In the genomic region with DNA sequence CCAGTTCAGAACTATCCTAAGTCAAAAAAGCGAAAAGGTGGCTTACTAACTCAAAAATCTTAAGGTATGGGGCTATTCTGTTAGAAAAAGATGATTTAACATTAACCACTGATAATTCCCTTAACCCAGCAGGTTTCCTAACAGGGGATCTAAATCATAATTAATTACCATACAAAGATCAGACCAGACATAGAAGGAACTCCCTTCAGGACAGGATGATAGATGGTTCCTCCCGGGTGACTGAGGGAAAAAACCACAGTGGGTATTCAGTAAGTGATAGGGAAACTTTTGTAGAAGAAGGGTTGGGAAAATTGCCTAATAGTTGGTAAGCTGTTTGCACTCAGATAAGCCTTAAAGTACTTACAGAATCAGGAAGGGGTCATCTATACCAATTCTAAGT, we compare ENCODE assay signal across 7 cellular contexts. TPM values are rescaled to one million over a fixed set of nuclear protein-coding genes. Genes with fewer than 3 reads are reported as not detected.
DNase-seq lines count a peak whose midpoint lies in the region; ATAC-seq and TF ChIP-seq lines count a peak whose summit lies in the region.
"Not testable (repeated sequence)": the region's sequence is repeated elsewhere in the genome, so short reads cannot be mapped to it uniquely, and the experiment has no call there.

No MANE protein-coding gene starts in this region.

- not testable (repeated sequence) for H3K27me3 ChIP-seq in hepatocyte

- not testable (repeated sequence) for H4K20me1 ChIP-seq in hepatocyte (ENCODE audit: insufficient read depth, poor library complexity, severe bottlenecking)

- H3K4me3 Mint-ChIP-seq in activated B cell treated with CpG ODN at 0.5 μM for 24 hours = peak overlapping the region; percentile 77
- peak overlapping the region; percentile 62 for H3K4me3 Mint-ChIP-seq in natural killer cell treated with Interleukin-12 subunit alpha and Interleukin-12 subunit beta and Interleukin-15 and Interleukin-18, amount 100 ng/mL, for 72 hours

- not testable (repeated sequence) for TF ChIP-seq POLR2A in NB4 (IDR thresholded peaks at IDR 0.05; ENCODE audit: extremely low read depth, insufficient read length)

- H3K4me2 ChIP-seq in hepatocyte = not testable (repeated sequence)

- H3K79me2 ChIP-seq in hepatocyte = not testable (repeated sequence)

- not testable (repeated sequence) for H2AFZ ChIP-seq in hepatocyte

- not testable (repeated sequence) for H3K27me3 Mint-ChIP-seq in activated B cell treated with CpG ODN at 0.5 μM for 24 hours
- peaks cover 34 to 46% of the 10 kb centered on the region in 2 donors for H3K27me3 Mint-ChIP-seq in natural killer cell treated with Interleukin-12 subunit alpha and Interleukin-12 subunit beta and Interleukin-15 and Interleukin-18, amount 100 ng/mL, for 72 hours

- H3K9me3 ChIP-seq in hepatocyte (ENCODE audit: low read depth) = not testable (repeated sequence)

- intact Hi-C loops in activated B cell treated with CpG ODN at 0.5 μM for 24 hours (cut with micrococcal nuclease) = not testable (repeated sequence)

- CTCF ChIA-PET in activated B cell treated with CpG ODN at 0.5 μM for 24 hours (lab: Charles Lee) = interaction anchor here (1.4 to 1.6 kb wide), 2 partner anchors 20 to 123 kb away, joined by 3 to 4 read pairs; no protein-coding TSS in a partner anchor

- H3K36me3 Mint-ChIP-seq in activated B cell treated with CpG ODN at 0.5 μM for 24 hours (ENCODE audit: low read depth); natural killer cell treated with Interleukin-12 subunit alpha and Interleukin-12 subunit beta and Interleukin-15 and Interleukin-18, amount 100 ng/mL, for 72 hours: not testable (repeated sequence)

- peak overlapping the region; percentile 32 for H3K27ac ChIP-seq in hepatocyte

- H3K36me3 ChIP-seq in hepatocyte (replicated peaks; ENCODE audit: insufficient read depth, low read depth) = not testable (repeated sequence)

- H3K9me2 ChIP-seq in hepatocyte (replicated peaks; ENCODE audit: insufficient read depth) = not testable (repeated sequence)

- H3K27ac Mint-ChIP-seq in activated B cell treated with CpG ODN at 0.5 μM for 24 hours = peak overlapping the region; percentile 43
- H3K27ac Mint-ChIP-seq in natural killer cell treated with Interleukin-12 subunit alpha and Interleukin-12 subunit beta and Interleukin-15 and Interleukin-18, amount 100 ng/mL, for 72 hours = peak overlapping the region in 1 of 2 donors; percentile 35

- POLR2A ChIA-PET in activated B cell treated with CpG ODN at 0.5 μM for 24 hours (lab: Charles Lee) = interaction anchor here (0.6 to 1.0 kb wide), 2 partner anchors 336 to 367 kb away, joined by 3 read pairs; partner anchors contain the start of gene DMXL1

- not testable (repeated sequence) for H3K9me3 Mint-ChIP-seq in activated B cell treated with CpG ODN at 0.5 μM for 24 hours; natural killer cell treated with Interleukin-12 subunit alpha and Interleukin-12 subunit beta and Interleukin-15 and Interleukin-18, amount 100 ng/mL, for 72 hours

- DNase-seq in GF-D8 (lab: John Stamatoyannopoulos, UW) (peak; percentile 73), NB4 (ENCODE audit: low read depth) (peak; percentile 70), SKM-1 (lab: John Stamatoyannopoulos, UW; ENCODE audit: unreplicated experiment) (peak; percentile 59), amniotic epithelial cell (ENCODE audit: low read depth) (peak; percentile 81)
- DNase-seq in activated B cell treated with CpG ODN at 0.5 μM for 24 hours; hepatocyte (ENCODE audit: low spot score); natural killer cell treated with Interleukin-12 subunit alpha and Interleukin-12 subunit beta and Interleukin-15 and Interleukin-18, amount 100 ng/mL, for 72 hours (ENCODE audit: low spot score): not testable (repeated sequence)

- 61% methylated on average over 2 of the region's 2 CpGs for WGBS in hepatocyte (ENCODE audit: low lambda C conversion rate, missing lambda C conversion rate)

- peaks cover 30% of the 10 kb centered on the region for H3K4me1 Mint-ChIP-seq in activated B cell treated with CpG ODN at 0.5 μM for 24 hours
- H3K4me1 Mint-ChIP-seq in natural killer cell treated with Interleukin-12 subunit alpha and Interleukin-12 subunit beta and Interleukin-15 and Interleukin-18, amount 100 ng/mL, for 72 hours (ENCODE audit: low read depth in 2 of 2) = peaks cover 20 to 22% of the 10 kb centered on the region in 2 donors

- not testable (repeated sequence) for ATAC-seq in activated B cell treated with CpG ODN at 0.5 μM for 24 hours (ENCODE audit: low read depth); natural killer cell treated with Interleukin-12 subunit alpha and Interleukin-12 subunit beta and Interleukin-15 and Interleukin-18, amount 100 ng/mL, for 72 hours

- TF ChIP-seq CTCF in NB4 (IDR thresholded peaks at IDR 0.05; ENCODE audit: low read depth, low read length); activated B cell treated with CpG ODN at 0.5 μM for 24 hours (IDR thresholded peaks at IDR 0.05); hepatocyte (IDR thresholded peaks at IDR 0.05; ENCODE audit: poor library complexity): not testable (repeated sequence)

- not testable (repeated sequence) for H3K4me3 ChIP-seq in NB4 (ENCODE audit: low read depth, low read length); hepatocyte

- not testable (repeated sequence) for H3K4me1 ChIP-seq in hepatocyte (ENCODE audit: insufficient read depth)

RNA-seq across cellular contexts. Expression of gene HSD17B4, which starts 13.8 kb away (rescaled TPM):
- total RNA-seq in activated B cell treated with CpG ODN at 0.5 μM for 24 hours (106 and 130 TPM in 2 replicates), hepatocyte (236 and 281 TPM in 2 replicates)
- polyA plus RNA-seq in hepatocyte = 155 and 208 TPM in 2 replicates
- 100 to 1,000 TPM; 100 to 121 TPM for total RNA-seq in natural killer cell treated with Interleukin-12 subunit alpha and Interleukin-12 subunit beta and Interleukin-15 and Interleukin-18, amount 100 ng/mL, for 72 hours
